8 cellular contexts compared by ENCODE assay signal in the genomic region with DNA sequence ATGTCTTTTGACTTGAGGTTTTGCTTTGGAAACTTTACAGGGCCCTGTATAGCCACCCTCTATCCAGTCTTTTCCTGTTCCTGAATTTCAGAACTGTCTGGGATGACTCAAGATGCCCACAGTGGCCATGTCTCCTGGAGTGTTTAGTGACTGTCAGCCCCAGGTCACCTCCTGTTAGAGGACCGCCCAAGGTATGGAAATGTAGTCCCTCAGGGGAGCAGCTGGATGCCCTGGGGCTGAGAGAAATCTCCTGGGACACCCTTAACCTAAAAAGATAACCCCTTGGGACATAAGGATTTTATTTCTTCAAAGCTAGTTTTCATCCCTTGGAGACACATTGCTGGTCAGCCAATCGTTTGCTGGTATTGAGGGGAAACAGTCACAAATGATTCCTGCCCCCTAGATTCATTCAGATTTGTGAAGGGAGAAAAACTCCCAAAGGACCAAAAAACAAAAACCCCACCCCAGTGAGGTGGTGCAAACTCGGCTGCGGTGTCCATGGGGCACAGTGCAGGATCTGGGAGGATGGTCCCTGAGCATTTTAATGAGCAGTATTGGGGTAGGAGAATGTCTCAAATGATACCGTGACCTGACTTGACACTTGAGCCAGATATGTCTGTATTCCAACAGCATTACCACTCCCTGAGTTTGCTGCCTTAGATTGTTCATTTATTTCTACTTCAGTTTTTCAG. TPM values are rescaled to one million over a fixed set of nuclear protein-coding genes. Genes with fewer than 3 reads are reported as not detected.
DNase-seq lines count a peak whose midpoint lies in the region; ATAC-seq and TF ChIP-seq lines count a peak whose summit lies in the region.

No MANE protein-coding gene starts in this region.

- no peaks in the 10 kb centered on the region for H3K9me3 Mint-ChIP-seq in IgD-negative memory B cell
- H3K9me3 Mint-ChIP-seq in brain, result no peaks in the 10 kb centered on the region

- H3K36me3 ChIP-seq in BE2C (peaks cover 8% of the 10 kb centered on the region; the same call in 1 of the 2 replicates), mucosa of stomach (ENCODE audit: control insufficient read depth, insufficient read depth, low read length) (no peaks in the 10 kb centered on the region)

- ATAC-seq in HG02798 (IDR thresholded peaks at IDR 0.05; ENCODE audit: poor library complexity, unreplicated experiment) (no peak), HG02610 (IDR thresholded peaks at IDR 0.05; ENCODE audit: unreplicated experiment) (no peak)

- DNase-seq in BE2C (no peak), NCI-H1694 treated with DMSO at 0.1 percent for 48 hours (lab: John Stamatoyannopoulos, UW) (no peak), DMS153 treated with DMSO at 0.1 percent for 48 hours (lab: John Stamatoyannopoulos, UW; ENCODE audit: unreplicated experiment) (no peak)

- H3K27me3 Mint-ChIP-seq in IgD-negative memory B cell, result no peaks in the 10 kb centered on the region
- peaks cover 9% of the 10 kb centered on the region for H3K27me3 Mint-ChIP-seq in brain

- H3K9ac ChIP-seq in mucosa of stomach (ENCODE audit: low read length), result peak overlapping the region; percentile 97

- no peaks in the 10 kb centered on the region for H3K9me3 ChIP-seq in BE2C
- H3K9me3 ChIP-seq in mucosa of stomach (ENCODE audit: control insufficient read depth, low read length), result no peaks in the 10 kb centered on the region

- peak overlapping the region; percentile 89 for H3K4me3 ChIP-seq in BE2C (ENCODE audit: low read depth, low read length)
- no peak overlapping the region for H3K4me3 ChIP-seq in mucosa of stomach (ENCODE audit: low read length)

- H3K27ac Mint-ChIP-seq in IgD-negative memory B cell, result peak overlapping the region; percentile 11 to 98 (median 98)
- peak overlapping the region in 3 of 5 experiments; percentile 7 to 88 (median 19) for H3K27ac Mint-ChIP-seq in brain

- peaks cover 48 to 74% (median 62%) of the 10 kb centered on the region in 3 donors for H3K4me1 Mint-ChIP-seq in IgD-negative memory B cell
- peaks cover 51% of the 10 kb centered on the region for H3K4me1 Mint-ChIP-seq in brain

- H3K27me3 ChIP-seq in BE2C, result no peaks in the 10 kb centered on the region
- no peaks in the 10 kb centered on the region for H3K27me3 ChIP-seq in mucosa of stomach (ENCODE audit: control insufficient read depth, insufficient read depth, low read length)

- H3K4me3 Mint-ChIP-seq in IgD-negative memory B cell, result peak overlapping the region; percentile 92 to 98 (median 95)
- H3K4me3 Mint-ChIP-seq in brain, result peak overlapping the region; percentile 85 to 99 (median 96)

- H3K4me1 ChIP-seq in BE2C, result no peaks in the 10 kb centered on the region; the same call in 1 of the 2 replicates
- H3K4me1 ChIP-seq in mucosa of stomach (ENCODE audit: control insufficient read depth, insufficient read depth, low read length), result peaks cover 50% of the 10 kb centered on the region

- TF ChIP-seq CTCF in BE2C (IDR thresholded peaks at IDR 0.05; ENCODE audit: low read depth, low read length) (no peak), brain (conservative IDR thresholded peaks at IDR 0.05) (no peak)

- no peaks in the 10 kb centered on the region for H3K36me3 Mint-ChIP-seq in IgD-negative memory B cell
- H3K36me3 Mint-ChIP-seq in brain, result peaks cover 28% of the 10 kb centered on the region

RNA-seq across cellular contexts. Expression of a gene that starts 1.7 kb away (rescaled TPM):
- polyA plus RNA-seq in BE2C (2012; ENCODE audit: insufficient read depth, insufficient read length, low read depth), result 1.7 TPM
- polyA plus RNA-seq in IgD-negative memory B cell (18.1 TPM), brain (ENCODE audit: insufficient read depth, low read depth, low replicate concordance) (0.58 TPM)

Comparison
In these comparisons a context has a peak if more than half of its experiments do, and no peak if none do; other contexts are left out.
1. RNA of a gene that starts 1.7 kb away (polyA plus RNA-seq): 18.1 TPM in IgD-negative memory B cell (single experiment); 0.58 TPM in brain (single experiment); every median in the first group is over 10 times any median in the second.